Comparison of ENCODE assay signal across 1 cellular context in the genomic region with DNA sequence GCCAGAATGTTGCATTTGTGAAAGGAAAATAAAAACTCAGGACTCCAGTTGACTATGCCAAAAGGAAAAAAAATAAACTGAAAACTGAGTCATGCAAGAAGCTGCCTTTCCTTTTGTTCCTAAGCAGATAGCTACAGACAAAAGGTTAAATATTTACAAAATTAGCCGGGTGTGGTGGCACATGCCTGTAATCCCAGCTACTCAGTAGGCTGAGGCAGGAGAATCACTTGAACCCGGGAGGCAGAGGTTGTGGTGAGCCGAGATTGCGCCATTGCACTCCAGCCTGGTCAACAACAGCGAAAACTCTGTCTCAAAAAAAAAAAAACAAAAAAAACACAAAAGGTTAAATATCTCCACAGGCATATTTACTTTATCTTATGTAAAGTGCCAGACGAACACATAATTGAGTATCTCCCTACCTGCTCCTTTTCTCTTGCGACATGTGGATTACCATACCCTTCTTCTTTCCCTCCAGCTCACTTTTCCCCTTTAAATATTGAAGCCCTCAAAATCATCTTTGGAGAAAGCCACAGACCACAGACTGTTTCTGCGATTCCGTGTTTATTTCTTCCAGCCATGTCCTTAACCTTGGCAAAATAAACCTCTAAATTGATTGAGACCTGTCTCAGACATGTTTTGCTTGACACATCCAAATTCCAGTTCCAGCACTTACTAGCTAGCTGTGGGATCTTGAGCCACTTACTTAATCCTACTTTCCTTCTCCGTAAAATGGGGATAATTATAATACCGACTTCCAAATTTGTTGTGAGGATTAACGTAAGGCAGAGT.
TF ChIP-seq lines count a peak whose summit lies in the region.

No MANE protein-coding gene starts in this region.

TF ChIP-seq in endothelial cell of umbilical vein, 7 proteins besides CTCF, POLR2A, EP300 and RAD21:
- TF ChIP-seq EZH2 (IDR thresholded peaks at IDR 0.05; ENCODE audit: borderline replicate concordance, low read depth, low read length, severe bottlenecking), result no peak
- TF ChIP-seq FOS (IDR thresholded peaks at IDR 0.05; ENCODE audit: borderline replicate concordance, insufficient read depth, low read length), result peak; percentile 46
